Comparison of ENCODE assay signal across 8 cellular contexts in genomic region chr1:231162970-231163830, GRCh38. TPM values are rescaled to one million over a fixed set of nuclear protein-coding genes. Genes with fewer than 3 reads are reported as not detected.
A peak's percentile ranks its signal among the peaks of the same experiment; 100 is the strongest.
DNase-seq lines count a peak whose midpoint lies in the region; ATAC-seq, FAIRE-seq and TF ChIP-seq lines count a peak whose summit lies in the region.

No MANE protein-coding gene starts in this region.

- H3K9me3 ChIP-seq in A673 (ENCODE audit: low read depth, low read length, poor library complexity, severe bottlenecking) (no peaks in the 10 kb centered on the region), mesodermal cell (ENCODE audit: control insufficient read depth, low read length) (no peaks in the 10 kb centered on the region)

- no peaks in the 10 kb centered on the region for H3K36me3 Mint-ChIP-seq in activated CD4-positive, alpha-beta memory T cell treated with anti-CD3 and anti-CD28 coated beads for 36 hours

- H3K36me3 ChIP-seq in A673 (ENCODE audit: insufficient read depth, low read length, poor library complexity, severe bottlenecking): no peaks in the 10 kb centered on the region
- no peaks in the 10 kb centered on the region for H3K36me3 ChIP-seq in GM06990 (ENCODE audit: control insufficient read depth, insufficient read depth, low read length)
- no peaks in the 10 kb centered on the region for H3K36me3 ChIP-seq in mesodermal cell (ENCODE audit: control insufficient read depth, insufficient read depth, low read length)

- H3K27me3 ChIP-seq in A673 (replicated peaks; ENCODE audit: insufficient read depth, low read depth, low read length, poor library complexity) (peaks cover 84% of the 10 kb centered on the region), GM06990 (replicated peaks; ENCODE audit: control insufficient read depth, insufficient read depth, low read length) (no peaks in the 10 kb centered on the region; the same call in 1 of the 2 replicates)

- peaks cover 59% of the 10 kb centered on the region for H3K27me3 Mint-ChIP-seq in activated CD4-positive, alpha-beta memory T cell treated with anti-CD3 and anti-CD28 coated beads for 36 hours

- FAIRE-seq in GM12892 (lab: Jason Lieb, UNC): no peak

- intact Hi-C loops in A673 (cut with micrococcal nuclease; ENCODE audit: unreplicated experiment): no loop called here
- intact Hi-C loops in activated CD4-positive, alpha-beta memory T cell treated with anti-CD3 and anti-CD28 coated beads for 36 hours (cut with micrococcal nuclease): no loop called here

- H3K4me1 ChIP-seq in A673 (ENCODE audit: insufficient read depth, low read length, poor library complexity, severe bottlenecking) (peaks cover 15% of the 10 kb centered on the region), mesodermal cell (ENCODE audit: control insufficient read depth, insufficient read depth, low read length, poor library complexity, severe bottlenecking) (peaks cover 14% of the 10 kb centered on the region)

- 19 to 26% methylated on average over 81 to 89 of the region's 98 CpGs for WGBS in mesodermal cell (ENCODE audit: insufficient coverage in 2 of 2), 2 experiments

- no peak for TF ChIP-seq POLR2A in GM12892 (IDR thresholded peaks at IDR 0.05; ENCODE audit: low read depth, low read length)

- no peak overlapping the region for H3K27ac Mint-ChIP-seq in activated CD4-positive, alpha-beta memory T cell treated with anti-CD3 and anti-CD28 coated beads for 36 hours

- ATAC-seq in GM21529 (IDR thresholded peaks at IDR 0.05; ENCODE audit: unreplicated experiment): no peak

- CTCF ChIA-PET in A673 (lab: Charles Lee): no interaction called here
- CTCF ChIA-PET in activated CD4-positive, alpha-beta memory T cell treated with anti-CD3 and anti-CD28 coated beads for 36 hours (lab: Charles Lee): interaction anchor here (1.0 to 1.2 kb wide), 2 partner anchors 9 to 71 kb away, joined by 3 to 5 read pairs; no protein-coding TSS in a partner anchor

- POLR2A ChIA-PET in A673 (lab: Charles Lee; ENCODE audit: low non-redundant PET): no interaction called here
- POLR2A ChIA-PET in activated CD4-positive, alpha-beta memory T cell treated with anti-CD3 and anti-CD28 coated beads for 36 hours (lab: Charles Lee): no interaction called here

- peaks cover 7% of the 10 kb centered on the region for H3K4me1 Mint-ChIP-seq in activated CD4-positive, alpha-beta memory T cell treated with anti-CD3 and anti-CD28 coated beads for 36 hours (ENCODE audit: low read depth)

- no peak overlapping the region for H3K4me3 Mint-ChIP-seq in activated CD4-positive, alpha-beta memory T cell treated with anti-CD3 and anti-CD28 coated beads for 36 hours

- no peaks in the 10 kb centered on the region for H3K9me3 Mint-ChIP-seq in activated CD4-positive, alpha-beta memory T cell treated with anti-CD3 and anti-CD28 coated beads for 36 hours

- TF ChIP-seq CTCF in A673 (conservative IDR thresholded peaks at IDR 0.05; ENCODE audit: low read depth, low read length) (no peak), GM06990 (IDR thresholded peaks at IDR 0.05; ENCODE audit: insufficient read depth, low read length, poor library complexity, severe bottlenecking) (no peak)

- H3K27ac ChIP-seq in A673 (ENCODE audit: low read depth, low read length, poor library complexity, severe bottlenecking) (no peak overlapping the region), mesodermal cell (ENCODE audit: low read depth, low read length, severe bottlenecking) (no peak overlapping the region)

- peak overlapping the region; percentile 24 for H3K4me3 ChIP-seq in A673 (ENCODE audit: low read depth, low read length, poor library complexity, severe bottlenecking)
- H3K4me3 ChIP-seq in GM06990 (replicated peaks; ENCODE audit: low read depth, low read length): no peak overlapping the region
- H3K4me3 ChIP-seq in mesodermal cell (ENCODE audit: extremely low read depth, insufficient read depth, low read length, poor library complexity, severe bottlenecking): peak overlapping the region; percentile 38

- no TSS peak for BruUV-seq in A673 (replicated peaks; lab: Mats Ljungman, UMichigan)

- DNase-seq in A673 (ENCODE audit: low spot score) (no peak), GM06990 (ENCODE audit: extremely low read depth, insufficient read length) (peak; percentile 10), astrocyte of the hippocampus (ENCODE audit: low read depth, low spot score) (peak; percentile 7), GM12892 (ENCODE audit: insufficient read length) (no peak), UCSD-AML1 (lab: John Stamatoyannopoulos, UW; ENCODE audit: unreplicated experiment) (no peak)
- no peak for DNase-seq in activated CD4-positive, alpha-beta memory T cell treated with anti-CD3 and anti-CD28 coated beads for 36 hours

RNA-seq across cellular contexts. Expression of gene TRIM67, which starts 1.3 kb away (rescaled TPM):
- total RNA-seq in A673 (2021): 0.06 TPM in 1 of 2 replicates, not detected in the other
- polyA plus RNA-seq in mesodermal cell (2013, experiment 1 of 2): 0.11 TPM
- polyA plus RNA-seq in mesodermal cell (2013, experiment 2 of 2): 0.05 TPM
- not detected for polyA plus RNA-seq in GM12892 (2012; ENCODE audit: missing spikeins)
- not detected for total RNA-seq in activated CD4-positive, alpha-beta memory T cell treated with anti-CD3 and anti-CD28 coated beads for 36 hours

Comparison
In these comparisons a context has a peak if more than half of its experiments do, and no peak if none do; other contexts are left out.
1. DNase-seq: peak in GM06990 (single experiment) and astrocyte of the hippocampus (single experiment); none in A673 (single experiment), GM12892 (single experiment), UCSD-AML1 (single experiment) and activated CD4-positive, alpha-beta memory T cell treated with anti-CD3 and anti-CD28 coated beads for 36 hours (single experiment).